Comparison of ENCODE assay signal across 8 cellular contexts in the genomic region with DNA sequence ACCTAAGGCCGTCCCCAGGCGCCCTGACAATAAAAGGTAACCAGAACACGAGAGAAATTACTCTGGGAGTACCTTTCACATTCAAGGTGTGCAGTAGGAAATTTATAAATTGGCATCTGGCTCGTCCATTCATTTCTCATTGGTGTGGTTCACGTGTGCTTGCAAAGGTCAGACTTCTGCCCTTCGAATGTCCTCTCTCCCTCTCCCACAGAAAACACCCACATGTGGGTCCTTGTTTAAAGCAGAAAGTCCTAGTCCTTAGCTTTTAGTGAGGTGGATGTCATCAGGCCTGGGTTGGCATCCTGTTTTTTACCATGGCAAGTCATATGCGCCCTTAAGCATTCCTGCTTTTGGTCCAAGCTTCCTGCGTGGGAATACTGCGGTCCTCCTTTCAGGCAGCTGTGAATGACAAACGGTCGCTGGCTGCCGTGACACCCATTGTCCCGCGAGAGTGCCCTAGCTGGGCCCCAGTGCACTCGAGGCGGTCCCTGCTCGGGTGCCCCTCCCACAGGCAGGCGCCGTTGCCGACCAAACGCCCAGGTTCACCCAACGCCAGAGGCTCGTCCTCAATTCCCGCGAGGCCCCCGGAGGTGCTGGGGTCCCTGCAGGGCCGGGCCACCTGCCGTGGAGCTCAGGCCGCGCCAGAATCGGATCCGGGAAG. TPM values are rescaled to one million over a fixed set of nuclear protein-coding genes. Genes with fewer than 3 reads are reported as not detected.
DNase-seq lines count a peak whose midpoint lies in the region; ATAC-seq and TF ChIP-seq lines count a peak whose summit lies in the region.

A gene (plus strand): TSS at position 531 of the 661 bp plus-strand sequence. CDS start 140 bp downstream, outside the sequence.

- H3K27me3 Mint-ChIP-seq in CD14-positive monocyte (ENCODE audit: low read depth in 3 of 3), result peaks cover 0 to 1% (median 0%) of the 10 kb centered on the region in 3 donors
- no peaks in the 10 kb centered on the region for H3K27me3 Mint-ChIP-seq in activated CD4-positive, alpha-beta memory T cell treated with anti-CD3 and anti-CD28 coated beads for 36 hours

- peak within 1 kb of the TSS; percentile 84 to 95 for H3K4me3 Mint-ChIP-seq in CD14-positive monocyte
- peak within 1 kb of the TSS; percentile 90 for H3K4me3 Mint-ChIP-seq in activated CD4-positive, alpha-beta memory T cell treated with anti-CD3 and anti-CD28 coated beads for 36 hours

- peak within 1 kb of the TSS; percentile 82 to 93 (median 87) for H3K27ac Mint-ChIP-seq in CD14-positive monocyte
- peak within 1 kb of the TSS; percentile 87 for H3K27ac Mint-ChIP-seq in activated CD4-positive, alpha-beta memory T cell treated with anti-CD3 and anti-CD28 coated beads for 36 hours

- peaks cover 7 to 13% of the 10 kb centered on the region in 2 donors for H3K36me3 Mint-ChIP-seq in CD14-positive monocyte
- H3K36me3 Mint-ChIP-seq in activated CD4-positive, alpha-beta memory T cell treated with anti-CD3 and anti-CD28 coated beads for 36 hours, result peaks cover 23% of the 10 kb centered on the region

- ATAC-seq in GM19372 (IDR thresholded peaks at IDR 0.05; ENCODE audit: low read depth, unreplicated experiment), result peak; percentile 78
- ATAC-seq in HG03520 (IDR thresholded peaks at IDR 0.05; ENCODE audit: unreplicated experiment), result peak; percentile 77

- peaks cover 0 to 11% (median 2%) of the 10 kb centered on the region in 7 donors for H3K9me3 Mint-ChIP-seq in CD14-positive monocyte
- H3K9me3 Mint-ChIP-seq in activated CD4-positive, alpha-beta memory T cell treated with anti-CD3 and anti-CD28 coated beads for 36 hours, result peaks cover 3% of the 10 kb centered on the region

- CTCF ChIA-PET in activated CD4-positive, alpha-beta memory T cell treated with anti-CD3 and anti-CD28 coated beads for 36 hours (lab: Charles Lee), result interaction anchor here (0.6 kb wide), 1 partner anchor 304 kb away, joined by 4 read pairs; no protein-coding TSS in a partner anchor

- POLR2A ChIA-PET in activated CD4-positive, alpha-beta memory T cell treated with anti-CD3 and anti-CD28 coated beads for 36 hours (lab: Charles Lee), result interaction anchor here (0.9 to 1.4 kb wide), 5 partner anchors 9 to 110 kb away, joined by 4 to 8 read pairs (median 5); a partner anchor contains a TSS

- peaks cover 14% of the 10 kb centered on the region for H3K27me3 ChIP-seq in ectodermal cell (ENCODE audit: control insufficient read depth, insufficient read depth, low read length, poor library complexity, severe bottlenecking)

- peak within 1 kb of the TSS; percentile 57 for H3K4me3 ChIP-seq in ectodermal cell (ENCODE audit: insufficient read depth, low read depth, low read length)

- peaks cover 58% of the 10 kb centered on the region for H3K4me1 Mint-ChIP-seq in CD14-positive monocyte
- peaks cover 47% of the 10 kb centered on the region for H3K4me1 Mint-ChIP-seq in activated CD4-positive, alpha-beta memory T cell treated with anti-CD3 and anti-CD28 coated beads for 36 hours (ENCODE audit: low read depth)

- intact Hi-C loops in CD14-positive monocyte (cut with micrococcal nuclease), result loop anchor here in 1 of 2 donors (2.0 to 10.0 kb wide), 2 partner anchors 17 to 683 kb away; a partner anchor contains a TSS
- intact Hi-C loops in activated CD4-positive, alpha-beta memory T cell treated with anti-CD3 and anti-CD28 coated beads for 36 hours (cut with micrococcal nuclease), result loop anchor here (1.0 to 5.0 kb wide), 5 partner anchors 16 to 486 kb away; a partner anchor contains a TSS

- H3K4me1 ChIP-seq in ectodermal cell (ENCODE audit: control insufficient read depth, insufficient read depth, low read length), result no peaks in the 10 kb centered on the region

- H3K36me3 ChIP-seq in ectodermal cell (ENCODE audit: control insufficient read depth, insufficient read depth, low read length), result no peaks in the 10 kb centered on the region

- DNase-seq in CD14-positive monocyte (ENCODE audit: low spot score), result peak; percentile 71
- peak; percentile 87 for DNase-seq in NCI-H526 treated with DMSO at 0.1 percent for 48 hours (lab: John Stamatoyannopoulos, UW)
- peak; percentile 90 for DNase-seq in activated CD4-positive, alpha-beta memory T cell treated with anti-CD3 and anti-CD28 coated beads for 36 hours
- DNase-seq in lung microvascular endothelial cell (ENCODE audit: low read depth in 2 of 2), result peak; percentile 85 to 90
- DNase-seq in stimulated activated CD4-positive, alpha-beta T cell treated with anti-CD3 and anti-CD28 coated beads, TNF-alpha, amount 100 ng/mL, for 48 hours (ENCODE audit: low read depth in 3 of 3), result peak; percentile 68 to 82 (median 79)

- H3K27ac ChIP-seq in ectodermal cell (ENCODE audit: insufficient read depth, low read depth, low read length, poor library complexity, severe bottlenecking), result no peak within 1 kb of the TSS

- 23 to 24% methylated on average over 32 of the region's 32 CpGs for WGBS in ectodermal cell, 2 experiments

- TF ChIP-seq CTCF in CD14-positive monocyte (IDR thresholded peaks at IDR 0.05), result no peak

- H3K9me3 ChIP-seq in ectodermal cell (ENCODE audit: control insufficient read depth, low read length), result no peaks in the 10 kb centered on the region

RNA-seq across cellular contexts. Expression of the gene that starts here (rescaled TPM):
- 1 to 10 TPM; 3.8 to 4.6 TPM for polyA plus RNA-seq in CD14-positive monocyte
- total RNA-seq in activated CD4-positive, alpha-beta memory T cell treated with anti-CD3 and anti-CD28 coated beads for 36 hours, result 10 to 100 TPM; 14.9 to 15.0 TPM
- 5.4 TPM for polyA plus RNA-seq in ectodermal cell (2013, experiment 1 of 4)
- 6.5 TPM for polyA plus RNA-seq in ectodermal cell (2013, experiment 2 of 4)
- 4.3 TPM for polyA plus RNA-seq in ectodermal cell (2013, experiment 3 of 4)
- 4.8 TPM for polyA plus RNA-seq in ectodermal cell (2013, experiment 4 of 4)
- 8.5 and 11.3 TPM in 2 replicates for total RNA-seq in lung microvascular endothelial cell
